In genomic region chr10:132519382-132520146, GRCh38 we compare ENCODE assay signal across 10 cellular contexts. TPM values are rescaled to one million over a fixed set of nuclear protein-coding genes. Genes with fewer than 3 reads are reported as not detected.
A peak's percentile ranks its signal among the peaks of the same experiment; 100 is the strongest.
DNase-seq lines count a peak whose midpoint lies in the region; ATAC-seq and TF ChIP-seq lines count a peak whose summit lies in the region.
"Had no signal": no experiment of that assay in that cellular context is flagged by ENCODE, and none has a peak within 500 bp of the region (broad histone marks: within the 10 kb centered on the region; RNA-seq: fewer than 3 reads in every experiment).

No MANE protein-coding gene starts in this region.

- H3K4me1 ChIP-seq in BLaER1 (peaks cover 73% of the 10 kb centered on the region), Peyer's patch (peaks cover 0 to 43% (median 4%) of the 10 kb centered on the region in 4 donors), right cardiac atrium (ENCODE audit: control insufficient read depth, insufficient read depth, low read length) (peaks cover 34% of the 10 kb centered on the region), parathyroid adenoma (peaks cover 25% of the 10 kb centered on the region)

- peak overlapping the region; percentile 48 for H2AFZ ChIP-seq in parathyroid adenoma

- H3K27ac ChIP-seq in BLaER1 (peak overlapping the region; percentile 18; the same call in 1 of the 2 replicates), Peyer's patch (peak overlapping the region; percentile 53 to 78 (median 58)), right cardiac atrium (ENCODE audit: low read length) (peak overlapping the region; percentile 64), parathyroid adenoma (peak overlapping the region; percentile 95)

- H4K20me1 ChIP-seq in BLaER1 = no peaks in the 10 kb centered on the region

- 65% methylated on average over 29 of the region's 29 CpGs for WGBS in right cardiac atrium

- peak overlapping the region; percentile 80; the same call in 1 of the 2 replicates for H3K4me2 ChIP-seq in BLaER1
- H3K4me2 ChIP-seq in parathyroid adenoma (ENCODE audit: low read length) = peak overlapping the region; percentile 43

- H3K9ac ChIP-seq in BLaER1 (no peak overlapping the region), parathyroid adenoma (no peak overlapping the region)

- H3K27me3 ChIP-seq in BLaER1 (no peaks in the 10 kb centered on the region), Peyer's patch (no peaks in the 10 kb centered on the region), right cardiac atrium (ENCODE audit: control insufficient read depth, insufficient read depth) (no peaks in the 10 kb centered on the region), parathyroid adenoma (ENCODE audit: control insufficient read depth, insufficient read depth, low read length) (no peaks in the 10 kb centered on the region)

- H3K36me3 ChIP-seq in BLaER1 (no peaks in the 10 kb centered on the region), Peyer's patch (no peaks in the 10 kb centered on the region), parathyroid adenoma (ENCODE audit: control insufficient read depth, insufficient read depth, low read length) (no peaks in the 10 kb centered on the region)

- no peaks in the 10 kb centered on the region for H3K79me2 ChIP-seq in parathyroid adenoma

- H3K9me3 ChIP-seq in BLaER1 (no peaks in the 10 kb centered on the region), Peyer's patch (no peaks in the 10 kb centered on the region), right cardiac atrium (ENCODE audit: control insufficient read depth, low read length) (no peaks in the 10 kb centered on the region), parathyroid adenoma (ENCODE audit: control insufficient read depth, low read length) (no peaks in the 10 kb centered on the region)

- intact Hi-C loops in right cardiac atrium (cut with DNase I) = loop anchor here in 2 of 4 donors (2.0 to 10.0 kb wide), 2 partner anchors 17 to 115 kb away; partner anchors contain the start of gene INPP5A (in 1 of the 2)

- no peak overlapping the region for H3K4me3 ChIP-seq in BLaER1
- H3K4me3 ChIP-seq in Peyer's patch = no peak overlapping the region
- H3K4me3 ChIP-seq in right cardiac atrium (ENCODE audit: low read length) = no peak overlapping the region
- no peak overlapping the region for H3K4me3 ChIP-seq in parathyroid adenoma (ENCODE audit: low read depth, low read length)

- TF ChIP-seq CTCF in Peyer's patch (IDR thresholded peaks at IDR 0.05) = no peak
- TF ChIP-seq CTCF in parathyroid adenoma (IDR thresholded peaks at IDR 0.05) = no peak

- ATAC-seq in right cardiac atrium (peak; percentile 1 to 39), GM18870 (IDR thresholded peaks at IDR 0.05; ENCODE audit: unreplicated experiment) (no peak)

- DNase-seq in Peyer's patch (peak in 2 of 3 donors; percentile 46), right cardiac atrium (peak; percentile 65 to 76 (median 76)), NCI-H1092 (lab: John Stamatoyannopoulos, UW) (no peak), cerebellar cortex (ENCODE audit: low spot score) (no peak), globus pallidus (ENCODE audit: low spot score) (no peak)
- DNase-seq: NCI-H2227 treated with DMSO at 0.1 percent for 48 hours; stimulated activated CD4-positive, alpha-beta T cell treated with anti-CD3 and anti-CD28 coated beads, Interleukin-4, amount 100 ng/mL, for 1 hour had no signal

- TF ChIP-seq POLR2A in Peyer's patch (IDR thresholded peaks at IDR 0.05) = no peak

RNA-seq across cellular contexts. Expression of gene INPP5A, which starts 18.0 kb away (rescaled TPM):
- total RNA-seq in Peyer's patch (10 to 100 TPM; 33.8 to 76.4 (median 38.1) TPM), right cardiac atrium (100 to 1,000 TPM in 2 of 4 donors, 10 to 100 TPM in 2; 92.0 to 116 (median 99.2) TPM)
- 60.0 TPM for polyA plus RNA-seq in right cardiac atrium

Comparison
In these comparisons a context has a peak if more than half of its experiments do, and no peak if none do; other contexts are left out.
1. H3K27ac ChIP-seq: peak in every context shown above with its lines; median percentile 95 in parathyroid adenoma; 64 in right cardiac atrium; 58 in Peyer's patch; 18 in BLaER1.
2. DNase-seq: peak in Peyer's patch (2 of 3) and right cardiac atrium (3 of 3); none in NCI-H1092 (single experiment), cerebellar cortex (single experiment) and globus pallidus (single experiment).